1 cellular context compared by ENCODE assay signal in genomic region chr9:129557192-129558036, GRCh38.
TF ChIP-seq lines count a peak whose summit lies in the region.

No MANE protein-coding gene starts in this region.

TF ChIP-seq in HepG2, 621 proteins besides CTCF, POLR2A, EP300 and RAD21 (continued from another document and continues in another):
- no peak for TF ChIP-seq ZNF512B (CRISPR knock-in tag; IDR thresholded peaks at IDR 0.05; ENCODE audit: borderline replicate concordance)
- peak; percentile 97 for TF ChIP-seq SOX5 (CRISPR knock-in tag; IDR thresholded peaks at IDR 0.05; ENCODE audit: borderline replicate concordance)
- peak; percentile 65; the same call in 1 of the 2 replicates for TF ChIP-seq PAF1 (CRISPR knock-in tag; IDR thresholded peaks at IDR 0.05)
- no peak; the same call in 1 of the 2 replicates for TF ChIP-seq WIZ (CRISPR knock-in tag; IDR thresholded peaks at IDR 0.05)
- no peak for TF ChIP-seq TRIM24 (CRISPR knock-in tag; IDR thresholded peaks at IDR 0.05)
- TF ChIP-seq ZNF30 (CRISPR knock-in tag; IDR thresholded peaks at IDR 0.05) = no peak
- TF ChIP-seq TRIM22 (IDR thresholded peaks at IDR 0.05) = no peak
- TF ChIP-seq ZNF263 (CRISPR knock-in tag; IDR thresholded peaks at IDR 0.05) = peak; percentile 90
- no peak; the same call in 1 of the 2 replicates for TF ChIP-seq ZNF629 (CRISPR knock-in tag; conservative IDR thresholded peaks at IDR 0.05)
- TF ChIP-seq ZHX2 (IDR thresholded peaks at IDR 0.05; ENCODE audit: low read depth) = no peak; the same call in 1 of the 2 replicates
- no peak for TF ChIP-seq ZHX2 (CRISPR knock-in tag; IDR thresholded peaks at IDR 0.05; ENCODE audit: borderline replicate concordance)
- TF ChIP-seq HIVEP1 (CRISPR knock-in tag; IDR thresholded peaks at IDR 0.05) = peak; percentile 99
- no peak for TF ChIP-seq ZMAT5 (CRISPR knock-in tag; IDR thresholded peaks at IDR 0.05; ENCODE audit: borderline replicate concordance, low read depth)
- peak; percentile 79; the same call in 1 of the 2 replicates for TF ChIP-seq ZBTB46 (CRISPR knock-in tag; IDR thresholded peaks at IDR 0.05; ENCODE audit: borderline replicate concordance)
- TF ChIP-seq KDM4B (CRISPR knock-in tag; IDR thresholded peaks at IDR 0.05) = peak; percentile 97
- TF ChIP-seq ZNF800 (CRISPR knock-in tag; IDR thresholded peaks at IDR 0.05) = no peak
- TF ChIP-seq SIN3A (IDR thresholded peaks at IDR 0.05; ENCODE audit: borderline replicate concordance, low read depth, low read length) = 0 out of 2 replicates have a peak, but pooled peaks have one; percentile 72
- 0 out of 2 replicates have a peak, but pooled peaks have one; percentile 59 for TF ChIP-seq KLF11 (CRISPR knock-in tag; IDR thresholded peaks at IDR 0.05)
- no peak for TF ChIP-seq SYNCRIP (IDR thresholded peaks at IDR 0.05; ENCODE audit: insufficient read depth, low read depth, low read length)
- TF ChIP-seq ZNF709 (CRISPR knock-in tag; IDR thresholded peaks at IDR 0.05) = 0 out of 2 replicates have a peak, but pooled peaks have one; percentile 67
- TF ChIP-seq DRAP1 (CRISPR knock-in tag; IDR thresholded peaks at IDR 0.05) = peak; percentile 77
- peak; percentile 82; the same call in 1 of the 2 replicates for TF ChIP-seq SMYD3 (CRISPR knock-in tag; IDR thresholded peaks at IDR 0.05)
- TF ChIP-seq IKZF5 (CRISPR knock-in tag; IDR thresholded peaks at IDR 0.05) = peak; percentile 93
- TF ChIP-seq ZMAT3 (CRISPR knock-in tag; conservative IDR thresholded peaks at IDR 0.05) = peak; percentile 71
- TF ChIP-seq THAP8 (CRISPR knock-in tag; IDR thresholded peaks at IDR 0.05; ENCODE audit: borderline replicate concordance) = no peak
- TF ChIP-seq KDM3A (CRISPR knock-in tag; IDR thresholded peaks at IDR 0.05; ENCODE audit: low read depth) = peak; percentile 94
- TF ChIP-seq ETV6 (CRISPR knock-in tag; conservative IDR thresholded peaks at IDR 0.05) = peak; percentile 95
- TF ChIP-seq ZKSCAN8 (CRISPR knock-in tag; IDR thresholded peaks at IDR 0.05; ENCODE audit: borderline replicate concordance) = peak; percentile 77; the same call in 1 of the 2 replicates
- peak; percentile 96 for TF ChIP-seq CCDC6 (CRISPR knock-in tag; IDR thresholded peaks at IDR 0.05)
- TF ChIP-seq ZNF441 (CRISPR knock-in tag; IDR thresholded peaks at IDR 0.05; ENCODE audit: borderline replicate concordance) = peak; percentile 83; the same call in 1 of the 2 replicates
- TF ChIP-seq ZFY (CRISPR knock-in tag; IDR thresholded peaks at IDR 0.05) = peak; percentile 90
- TF ChIP-seq ZNF44 (CRISPR knock-in tag; IDR thresholded peaks at IDR 0.05) = no peak
- TF ChIP-seq XBP1 (CRISPR knock-in tag; IDR thresholded peaks at IDR 0.05) = no peak
- TF ChIP-seq ZBTB38 (CRISPR knock-in tag; IDR thresholded peaks at IDR 0.05) = peak; percentile 92
- TF ChIP-seq ZNF558 (CRISPR knock-in tag; IDR thresholded peaks at IDR 0.05; ENCODE audit: borderline replicate concordance) = no peak; the same call in 1 of the 2 replicates
- no peak for TF ChIP-seq SMC3 (IDR thresholded peaks at IDR 0.05; ENCODE audit: low read length)
- TF ChIP-seq RFXANK (CRISPR knock-in tag; IDR thresholded peaks at IDR 0.05) = no peak
- no peak for TF ChIP-seq ZNF101 (CRISPR knock-in tag; IDR thresholded peaks at IDR 0.05; ENCODE audit: borderline replicate concordance, low read depth)
- TF ChIP-seq CAMTA2 (CRISPR knock-in tag; IDR thresholded peaks at IDR 0.05; ENCODE audit: borderline replicate concordance) = no peak
- TF ChIP-seq ISX (CRISPR knock-in tag; conservative IDR thresholded peaks at IDR 0.05) = no peak
- no peak for TF ChIP-seq ELK4 (CRISPR knock-in tag; IDR thresholded peaks at IDR 0.05; ENCODE audit: borderline replicate concordance)
- TF ChIP-seq ARNT (IDR thresholded peaks at IDR 0.05) = no peak
- TF ChIP-seq LRRFIP1 (CRISPR knock-in tag; conservative IDR thresholded peaks at IDR 0.05) = no peak
